Comparison of ENCODE assay signal across 9 cellular contexts in the genomic region with DNA sequence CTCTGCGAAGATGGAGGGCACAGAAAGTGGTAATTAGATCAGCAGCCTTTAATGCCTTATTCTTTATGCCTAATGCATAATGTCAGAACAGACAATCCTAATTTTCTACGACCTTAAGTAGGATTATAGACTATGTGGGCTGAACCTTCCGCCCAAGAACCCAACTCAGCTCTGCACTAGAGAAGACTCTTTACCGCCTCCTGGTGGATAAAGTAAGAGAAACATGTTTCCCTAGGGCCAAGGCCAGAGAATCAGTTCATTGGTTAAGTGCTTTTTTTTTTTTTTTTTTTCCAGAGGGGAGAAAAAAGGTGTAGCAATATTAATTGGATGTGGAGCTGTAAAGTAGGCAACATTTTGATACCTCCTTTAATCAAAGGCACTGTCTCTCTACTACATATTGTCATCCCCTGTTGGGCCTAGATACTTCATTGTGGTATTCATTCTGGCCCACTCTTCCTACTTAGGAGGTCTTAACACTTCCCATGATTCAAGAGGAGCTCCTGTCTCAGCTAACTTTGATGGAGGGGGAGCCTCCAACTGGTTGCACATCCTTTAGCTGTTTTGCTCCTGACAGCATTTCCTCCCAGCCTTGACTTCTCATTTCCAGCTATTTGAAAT.
DNase-seq lines count a peak whose midpoint lies in the region; ATAC-seq and TF ChIP-seq lines count a peak whose summit lies in the region.
"Had no signal": no experiment of that assay in that cellular context is flagged by ENCODE, and none has a peak within 500 bp of the region (broad histone marks: within the 10 kb centered on the region; RNA-seq: fewer than 3 reads in every experiment).

No MANE protein-coding gene starts in this region.

- ATAC-seq in GM19463 (IDR thresholded peaks at IDR 0.05; ENCODE audit: unreplicated experiment) (no peak), HG02970 (IDR thresholded peaks at IDR 0.05; ENCODE audit: low FRiP score, unreplicated experiment) (no peak)

- POLR2A ChIA-PET in BJ (lab: Charles Lee): no interaction called here

- DNase-seq in BJ (ENCODE audit: low read depth) (no peak), RKO (ENCODE audit: low spot score) (peak; percentile 0), iPS DF 6.9 (ENCODE audit: low read depth, low spot score) (peak; percentile 37), NCI-H1048 (lab: John Stamatoyannopoulos, UW) (no peak)
- no peak for DNase-seq in activated CD8-positive, alpha-beta memory T cell treated with anti-CD3 and anti-CD28 coated beads for 24 hours
- DNase-seq: activated B cell treated with CpG ODN at 0.5 μM for 24 hours had no signal

- no peak overlapping the region for H3K4me3 ChIP-seq in BJ (ENCODE audit: low read depth, low read length)
- H3K4me3 ChIP-seq in iPS DF 6.9 (ENCODE audit: low read length): no peak overlapping the region

- CTCF ChIA-PET in BJ (lab: Yijun Ruan, JAX): no interaction called here

- no CpG with 5 or more reads among the region's 4 CpGs for WGBS in iPS DF 6.9 (ENCODE audit: insufficient coverage, insufficient read length)

- H3K36me3 ChIP-seq in BJ (ENCODE audit: control insufficient read depth, insufficient read depth, low read length) (no peaks in the 10 kb centered on the region), iPS DF 6.9 (ENCODE audit: control insufficient read depth, insufficient read depth, low read length) (no peaks in the 10 kb centered on the region)

- peak; percentile 17; the same call in 1 of the 2 replicates for TF ChIP-seq CTCF in BJ (IDR thresholded peaks at IDR 0.05; ENCODE audit: insufficient read depth, low read depth, low read length)
- peak; percentile 68 for TF ChIP-seq CTCF in GM12873 (IDR thresholded peaks at IDR 0.05; ENCODE audit: insufficient read depth, low read depth, low read length, missing control alignments)

- H3K4me1 ChIP-seq in iPS DF 6.9 (ENCODE audit: control insufficient read depth, insufficient read depth, low read length): no peaks in the 10 kb centered on the region

- no peak overlapping the region for H3K27ac ChIP-seq in iPS DF 6.9 (ENCODE audit: low read length)

- no peaks in the 10 kb centered on the region for H3K9me3 ChIP-seq in iPS DF 6.9 (ENCODE audit: control insufficient read depth, insufficient read depth, low read length)

- no peaks in the 10 kb centered on the region for H3K27me3 ChIP-seq in BJ (ENCODE audit: control insufficient read depth, insufficient read depth, low read length)
- H3K27me3 ChIP-seq in iPS DF 6.9 (ENCODE audit: control insufficient read depth, insufficient read depth, low read length): no peaks in the 10 kb centered on the region

Comparison
In these comparisons a context has a peak if more than half of its experiments do, and no peak if none do; other contexts are left out.
1. DNase-seq: peak in RKO (single experiment) and iPS DF 6.9 (single experiment); none in BJ (single experiment), NCI-H1048 (single experiment) and activated CD8-positive, alpha-beta memory T cell treated with anti-CD3 and anti-CD28 coated beads for 24 hours (single experiment).